Comparison of ENCODE assay signal across 1 cellular context in the genomic region with DNA sequence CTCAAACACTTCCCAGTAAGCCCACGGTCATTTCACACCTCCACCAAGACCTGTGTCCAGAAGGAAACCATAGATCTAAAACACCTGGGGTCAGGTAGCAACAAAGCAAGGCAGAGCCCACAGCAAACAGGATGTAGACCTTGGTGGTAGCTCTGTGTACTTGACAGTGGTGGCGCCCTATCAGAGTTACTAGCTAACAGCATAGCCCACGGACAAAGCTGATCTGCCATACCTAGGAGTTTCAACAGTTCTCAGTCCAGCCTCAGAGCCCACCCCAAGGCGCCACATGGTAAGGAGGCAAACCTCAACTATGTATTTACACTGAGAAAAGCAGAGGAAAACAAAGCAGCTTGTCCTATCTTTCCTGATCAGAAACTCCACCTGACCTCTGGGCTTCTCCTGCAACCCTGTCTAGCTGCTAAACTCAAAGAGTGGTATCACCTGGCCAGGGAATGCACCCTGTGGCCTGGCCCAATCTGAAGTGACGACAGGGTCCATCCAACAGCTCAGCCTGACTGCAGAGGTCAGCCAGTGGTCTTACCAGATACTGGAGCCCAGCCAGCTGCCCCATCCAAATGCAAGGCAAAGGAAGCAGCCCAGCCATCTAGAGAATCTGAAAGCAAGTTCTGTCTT.
TF ChIP-seq lines count a peak whose summit lies in the region.

No MANE protein-coding gene starts in this region.

TF ChIP-seq in K562, 482 proteins besides CTCF, POLR2A, EP300 and RAD21 (continued from another document):
- TF ChIP-seq ZNF140 (CRISPR knock-in tag; IDR thresholded peaks at IDR 0.05) (no peak), HDAC1 (IDR thresholded peaks at IDR 0.05) (no peak), ZNF431 (CRISPR knock-in tag; IDR thresholded peaks at IDR 0.05) (no peak), RBBP5 (IDR thresholded peaks at IDR 0.05; ENCODE audit: borderline replicate concordance, insufficient read depth, low read length, poor library complexity, severe bottlenecking) (no peak), POLR3A (IDR thresholded peaks at IDR 0.05; ENCODE audit: borderline replicate concordance, extremely low read depth, insufficient read depth, insufficient read length) (no peak), HMGN3 (IDR thresholded peaks at IDR 0.05; ENCODE audit: borderline replicate concordance, extremely low read depth, insufficient read length, low read depth, low read length) (no peak)
- TF ChIP-seq, protein P1, sequence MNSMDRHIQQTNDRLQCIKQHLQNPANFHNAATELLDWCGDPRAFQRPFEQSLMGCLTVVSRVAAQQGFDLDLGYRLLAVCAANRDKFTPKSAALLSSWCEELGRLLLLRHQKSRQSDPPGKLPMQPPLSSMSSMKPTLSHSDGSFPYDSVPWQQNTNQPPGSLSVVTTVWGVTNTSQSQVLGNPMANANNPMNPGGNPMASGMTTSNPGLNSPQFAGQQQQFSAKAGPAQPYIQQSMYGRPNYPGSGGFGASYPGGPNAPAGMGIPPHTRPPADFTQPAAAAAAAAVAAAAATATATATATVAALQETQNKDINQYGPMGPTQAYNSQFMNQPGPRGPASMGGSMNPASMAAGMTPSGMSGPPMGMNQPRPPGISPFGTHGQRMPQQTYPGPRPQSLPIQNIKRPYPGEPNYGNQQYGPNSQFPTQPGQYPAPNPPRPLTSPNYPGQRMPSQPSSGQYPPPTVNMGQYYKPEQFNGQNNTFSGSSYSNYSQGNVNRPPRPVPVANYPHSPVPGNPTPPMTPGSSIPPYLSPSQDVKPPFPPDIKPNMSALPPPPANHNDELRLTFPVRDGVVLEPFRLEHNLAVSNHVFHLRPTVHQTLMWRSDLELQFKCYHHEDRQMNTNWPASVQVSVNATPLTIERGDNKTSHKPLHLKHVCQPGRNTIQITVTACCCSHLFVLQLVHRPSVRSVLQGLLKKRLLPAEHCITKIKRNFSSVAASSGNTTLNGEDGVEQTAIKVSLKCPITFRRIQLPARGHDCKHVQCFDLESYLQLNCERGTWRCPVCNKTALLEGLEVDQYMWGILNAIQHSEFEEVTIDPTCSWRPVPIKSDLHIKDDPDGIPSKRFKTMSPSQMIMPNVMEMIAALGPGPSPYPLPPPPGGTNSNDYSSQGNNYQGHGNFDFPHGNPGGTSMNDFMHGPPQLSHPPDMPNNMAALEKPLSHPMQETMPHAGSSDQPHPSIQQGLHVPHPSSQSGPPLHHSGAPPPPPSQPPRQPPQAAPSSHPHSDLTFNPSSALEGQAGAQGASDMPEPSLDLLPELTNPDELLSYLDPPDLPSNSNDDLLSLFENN (IDR thresholded peaks at IDR 0.05; ENCODE audit: low read depth in 2 of 2, low read length in 2 of 2) = no peak
- TF ChIP-seq, protein P2, sequence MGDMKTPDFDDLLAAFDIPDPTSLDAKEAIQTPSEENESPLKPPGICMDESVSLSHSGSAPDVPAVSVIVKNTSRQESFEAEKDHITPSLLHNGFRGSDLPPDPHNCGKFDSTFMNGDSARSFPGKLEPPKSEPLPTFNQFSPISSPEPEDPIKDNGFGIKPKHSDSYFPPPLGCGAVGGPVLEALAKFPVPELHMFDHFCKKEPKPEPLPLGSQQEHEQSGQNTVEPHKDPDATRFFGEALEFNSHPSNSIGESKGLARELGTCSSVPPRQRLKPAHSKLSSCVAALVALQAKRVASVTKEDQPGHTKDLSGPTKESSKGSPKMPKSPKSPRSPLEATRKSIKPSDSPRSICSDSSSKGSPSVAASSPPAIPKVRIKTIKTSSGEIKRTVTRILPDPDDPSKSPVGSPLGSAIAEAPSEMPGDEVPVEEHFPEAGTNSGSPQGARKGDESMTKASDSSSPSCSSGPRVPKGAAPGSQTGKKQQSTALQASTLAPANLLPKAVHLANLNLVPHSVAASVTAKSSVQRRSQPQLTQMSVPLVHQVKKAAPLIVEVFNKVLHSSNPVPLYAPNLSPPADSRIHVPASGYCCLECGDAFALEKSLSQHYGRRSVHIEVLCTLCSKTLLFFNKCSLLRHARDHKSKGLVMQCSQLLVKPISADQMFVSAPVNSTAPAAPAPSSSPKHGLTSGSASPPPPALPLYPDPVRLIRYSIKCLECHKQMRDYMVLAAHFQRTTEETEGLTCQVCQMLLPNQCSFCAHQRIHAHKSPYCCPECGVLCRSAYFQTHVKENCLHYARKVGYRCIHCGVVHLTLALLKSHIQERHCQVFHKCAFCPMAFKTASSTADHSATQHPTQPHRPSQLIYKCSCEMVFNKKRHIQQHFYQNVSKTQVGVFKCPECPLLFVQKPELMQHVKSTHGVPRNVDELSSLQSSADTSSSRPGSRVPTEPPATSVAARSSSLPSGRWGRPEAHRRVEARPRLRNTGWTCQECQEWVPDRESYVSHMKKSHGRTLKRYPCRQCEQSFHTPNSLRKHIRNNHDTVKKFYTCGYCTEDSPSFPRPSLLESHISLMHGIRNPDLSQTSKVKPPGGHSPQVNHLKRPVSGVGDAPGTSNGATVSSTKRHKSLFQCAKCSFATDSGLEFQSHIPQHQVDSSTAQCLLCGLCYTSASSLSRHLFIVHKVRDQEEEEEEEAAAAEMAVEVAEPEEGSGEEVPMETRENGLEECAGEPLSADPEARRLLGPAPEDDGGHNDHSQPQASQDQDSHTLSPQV (IDR thresholded peaks at IDR 0.05) = no peak
- TF ChIP-seq, protein P3, sequence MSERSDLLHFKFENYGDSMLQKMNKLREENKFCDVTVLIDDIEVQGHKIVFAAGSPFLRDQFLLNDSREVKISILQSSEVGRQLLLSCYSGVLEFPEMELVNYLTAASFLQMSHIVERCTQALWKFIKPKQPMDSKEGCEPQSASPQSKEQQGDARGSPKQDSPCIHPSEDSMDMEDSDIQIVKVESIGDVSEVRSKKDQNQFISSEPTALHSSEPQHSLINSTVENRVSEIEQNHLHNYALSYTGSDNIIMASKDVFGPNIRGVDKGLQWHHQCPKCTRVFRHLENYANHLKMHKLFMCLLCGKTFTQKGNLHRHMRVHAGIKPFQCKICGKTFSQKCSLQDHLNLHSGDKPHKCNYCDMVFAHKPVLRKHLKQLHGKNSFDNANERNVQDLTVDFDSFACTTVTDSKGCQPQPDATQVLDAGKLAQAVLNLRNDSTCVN (CRISPR knock-in tag; IDR thresholded peaks at IDR 0.05) = no peak
